29 cellular contexts compared by ENCODE assay signal in genomic region chr13:111302045-111302722, GRCh38. TPM values are rescaled to one million over a fixed set of nuclear protein-coding genes. Genes with fewer than 3 reads are reported as not detected.
A peak's percentile ranks its signal among the peaks of the same experiment; 100 is the strongest.
DNase-seq lines count a peak whose midpoint lies in the region; ATAC-seq and TF ChIP-seq lines count a peak whose summit lies in the region.
"Had no signal": no experiment of that assay in that cellular context is flagged by ENCODE, and none has a peak within 500 bp of the region (broad histone marks: within the 10 kb centered on the region; RNA-seq: fewer than 3 reads in every experiment).

No MANE protein-coding gene starts in this region.

- H3K4ac ChIP-seq in neuronal stem cell (ENCODE audit: low read length), result no peak overlapping the region

- TF ChIP-seq CTCF in CD8-positive, alpha-beta T cell (IDR thresholded peaks at IDR 0.05), result no peak

- CTCF ChIA-PET in CD8-positive, alpha-beta T cell (lab: Charles Lee), result interaction anchor here (1.6 to 2.0 kb wide), 2 partner anchors 9 to 21 kb away, joined by 4 read pairs; no protein-coding TSS in a partner anchor

- no peak overlapping the region for H2AFZ ChIP-seq in neuronal stem cell (ENCODE audit: low read length)
- H2AFZ ChIP-seq: GM23338 had no signal

- no peak overlapping the region for H3K14ac ChIP-seq in neuronal stem cell (ENCODE audit: low read length)

- peak overlapping the region; percentile 45 for H3K27ac Mint-ChIP-seq in CD8-positive, alpha-beta T cell
- H3K27ac Mint-ChIP-seq: activated CD4-positive, alpha-beta memory T cell treated with anti-CD3 and anti-CD28 coated beads for 36 hours; activated naive CD8-positive, alpha-beta T cell; activated T-helper 2 cell treated with anti-CD3 and anti-CD28 coated beads, Interferon-gamma antibody, Interleukin-2, Interleukin-4, amounts not matched to agents 10 μg/mL and 5 μg/mL and 100 μg/mL, durations not matched to agents 14 hours and 24 hours and 36 hours; GM23338; memory B cell; stimulated activated naive CD8-positive, alpha-beta T cell treated with anti-CD3 and anti-CD28 coated beads, Interleukin-15, Interleukin-2, amounts not matched to agents 100 ng/mL and 50 ng/mL, for 24 hours; T-cell had no signal

- H4K91ac ChIP-seq in neuronal stem cell (ENCODE audit: low read depth, low read length, poor library complexity), result no peak overlapping the region

- WGBS in right cardiac atrium, result 85% methylated on average over 21 of the region's 21 CpGs
- WGBS in neuronal stem cell (ENCODE audit: extremely low coverage in 2 of 2, insufficient read length in 2 of 2, insufficient replicate concordance in 1 of 2), 2 donors, result no CpG with 5 or more reads among the region's 21 CpGs

- no peaks in the 10 kb centered on the region for H3K79me1 ChIP-seq in neuronal stem cell (ENCODE audit: low read depth, low read length)

- no peak for DNase-seq in CD8-positive, alpha-beta T cell
- DNase-seq in DMS79 treated with DMSO at 0.1 percent for 48 hours (lab: John Stamatoyannopoulos, UW), result peak; percentile 96
- peak; percentile 70 for DNase-seq in NCI-H774 (lab: John Stamatoyannopoulos, UW)
- peak in 1 of 3 donors; percentile 55 for DNase-seq in right cardiac atrium
- DNase-seq in neuronal stem cell (ENCODE audit: low spot score), result no peak
- no peak for DNase-seq in DMS53 treated with DMSO at 0.1 percent for 48 hours (lab: John Stamatoyannopoulos, UW; ENCODE audit: unreplicated experiment)
- DNase-seq: activated CD4-positive, alpha-beta memory T cell treated with anti-CD3 and anti-CD28 coated beads for 36 hours; DMS 273 treated with DMSO at 0.1 percent for 48 hours; NCI-H446 treated with DMSO at 0.1 percent for 48 hours; occipital lobe; stimulated activated CD4-positive, alpha-beta T cell treated with anti-CD3 and anti-CD28 coated beads, Interleukin-4, amount 100 ng/mL, for 24 hours; T-cell had no signal

- no peak for ATAC-seq in CD8-positive, alpha-beta T cell
- peak; percentile 53 to 74 for ATAC-seq in right cardiac atrium
- no peak for ATAC-seq in HG02840 (IDR thresholded peaks at IDR 0.05; ENCODE audit: low FRiP score, unreplicated experiment)
- ATAC-seq in GM18498 (IDR thresholded peaks at IDR 0.05; ENCODE audit: unreplicated experiment), result no peak
- ATAC-seq: GM23338, K562, T-cell had no signal

- H2AK5ac ChIP-seq in neuronal stem cell (ENCODE audit: low read depth, low read length), result no peak overlapping the region

- H2BK12ac ChIP-seq in neuronal stem cell (ENCODE audit: low read length), result no peak overlapping the region

- no peaks in the 10 kb centered on the region for H3K27me3 ChIP-seq in CD8-positive, alpha-beta T cell (ENCODE audit: insufficient read depth, low read length)
- no peaks in the 10 kb centered on the region for H3K27me3 ChIP-seq in right cardiac atrium (ENCODE audit: control insufficient read depth, insufficient read depth)
- H3K27me3 ChIP-seq in neuronal stem cell (ENCODE audit: control insufficient read depth in 3 of 3, insufficient read depth in 3 of 3, low read depth in 1 of 3, low read length in 3 of 3), result no peaks in the 10 kb centered on the region
- H3K27me3 ChIP-seq: ascending aorta, dorsolateral prefrontal cortex, SJSA1 had no signal

- no peaks in the 10 kb centered on the region for H3K9me3 ChIP-seq in CD8-positive, alpha-beta T cell (ENCODE audit: low read length)
- no peaks in the 10 kb centered on the region for H3K9me3 ChIP-seq in right cardiac atrium (ENCODE audit: control insufficient read depth, low read length)
- H3K9me3 ChIP-seq in neuronal stem cell (replicated peaks in 1 of 2; ENCODE audit: control insufficient read depth in 2 of 2, insufficient read depth in 1 of 2, low read depth in 1 of 2, low read length in 2 of 2), result peaks cover 0 to 3% of the 10 kb centered on the region in 2 donors
- H3K9me3 ChIP-seq: ascending aorta had no signal

- no peak overlapping the region for H3K27ac ChIP-seq in CD8-positive, alpha-beta T cell (ENCODE audit: low read depth, low read length)
- H3K27ac ChIP-seq in right cardiac atrium (ENCODE audit: low read length) (no peak overlapping the region), neuronal stem cell (replicated peaks; ENCODE audit: low read length) (no peak overlapping the region)
- H3K27ac ChIP-seq: ascending aorta, SJSA1 had no signal

- POLR2A ChIA-PET in CD8-positive, alpha-beta T cell (lab: Charles Lee), result no interaction called here

- H2BK120ac ChIP-seq in neuronal stem cell (ENCODE audit: low read depth, low read length), result no peak overlapping the region

- H3K18ac ChIP-seq in neuronal stem cell (ENCODE audit: low read length), result no peak overlapping the region

- no peak overlapping the region for H4K8ac ChIP-seq in neuronal stem cell (ENCODE audit: low read depth, low read length)

- intact Hi-C loops in CD8-positive, alpha-beta T cell (cut with DNase I, micrococcal nuclease), result no loop called here
- intact Hi-C loops in right cardiac atrium (cut with DNase I), result no loop called here

- H3K9ac ChIP-seq in neuronal stem cell (ENCODE audit: low read depth, low read length, poor library complexity), result no peak overlapping the region

- H3K4me1 Mint-ChIP-seq in CD8-positive, alpha-beta T cell (ENCODE audit: low read depth), result no peaks in the 10 kb centered on the region
- H3K4me1 Mint-ChIP-seq: CD14-positive monocyte; central memory CD8-positive, alpha-beta T cell; GM23338 had no signal

- no peak overlapping the region for H3K4me3 ChIP-seq in CD8-positive, alpha-beta T cell (ENCODE audit: low read depth, low read length)
- H3K4me3 ChIP-seq in right cardiac atrium (ENCODE audit: low read length) (no peak overlapping the region), neuronal stem cell (ENCODE audit: low read length in 2 of 2) (no peak overlapping the region)
- H3K4me3 ChIP-seq: ascending aorta, dorsolateral prefrontal cortex, GM23338, K562, SJSA1 had no signal

- H3K4me3 Mint-ChIP-seq in CD8-positive, alpha-beta T cell, result no peak overlapping the region
- H3K4me3 Mint-ChIP-seq: activated CD4-positive, alpha-beta memory T cell treated with anti-CD3 and anti-CD28 coated beads for 36 hours; activated naive CD8-positive, alpha-beta T cell; CD14-positive monocyte; central memory CD8-positive, alpha-beta T cell; GM23338; memory B cell; stimulated activated naive CD8-positive, alpha-beta T cell treated with anti-CD3 and anti-CD28 coated beads, Interleukin-15, Interleukin-2, amounts not matched to agents 100 ng/mL and 50 ng/mL, for 24 hours; T-cell had no signal

- H3K4me2 ChIP-seq in neuronal stem cell (ENCODE audit: insufficient read depth, low read length, poor library complexity, severe bottlenecking), result no peak overlapping the region
- H3K4me2 ChIP-seq: GM23338 had no signal

- no peaks in the 10 kb centered on the region for H3K27me3 Mint-ChIP-seq in CD8-positive, alpha-beta T cell (ENCODE audit: low read depth)
- H3K27me3 Mint-ChIP-seq: activated CD4-positive, alpha-beta memory T cell treated with anti-CD3 and anti-CD28 coated beads for 36 hours; activated naive CD8-positive, alpha-beta T cell; central memory CD8-positive, alpha-beta T cell; memory B cell; stimulated activated naive CD8-positive, alpha-beta T cell treated with anti-CD3 and anti-CD28 coated beads, Interleukin-15, Interleukin-2, amounts not matched to agents 100 ng/mL and 50 ng/mL, for 24 hours; T-cell had no signal

- H3K9me3 Mint-ChIP-seq in CD8-positive, alpha-beta T cell, result no peaks in the 10 kb centered on the region
- H3K9me3 Mint-ChIP-seq: activated CD4-positive, alpha-beta memory T cell treated with anti-CD3 and anti-CD28 coated beads for 36 hours; activated T-helper 2 cell treated with anti-CD3 and anti-CD28 coated beads, Interferon-gamma antibody, Interleukin-2, Interleukin-4, amounts not matched to agents 10 μg/mL and 5 μg/mL and 100 μg/mL, durations not matched to agents 14 hours and 24 hours and 36 hours; central memory CD8-positive, alpha-beta T cell; GM23338; memory B cell; T-cell had no signal

- no peak overlapping the region for H2BK15ac ChIP-seq in neuronal stem cell (ENCODE audit: low read length)

- no peaks in the 10 kb centered on the region for H3K4me1 ChIP-seq in CD8-positive, alpha-beta T cell (ENCODE audit: insufficient read depth, low read length)
- H3K4me1 ChIP-seq in right cardiac atrium (ENCODE audit: control insufficient read depth, insufficient read depth, low read length) (no peaks in the 10 kb centered on the region), neuronal stem cell (ENCODE audit: control insufficient read depth in 2 of 2, insufficient read depth in 1 of 2, low read depth in 1 of 2, low read length in 2 of 2) (no peaks in the 10 kb centered on the region)
- H3K4me1 ChIP-seq: ascending aorta, SJSA1 had no signal

- no peak overlapping the region for H3K23ac ChIP-seq in neuronal stem cell (ENCODE audit: low read depth, low read length, poor library complexity)

- H3K36me3 ChIP-seq in CD8-positive, alpha-beta T cell (ENCODE audit: insufficient read depth, low read length), result peaks cover 21% of the 10 kb centered on the region
- peaks cover 36 to 94% of the 10 kb centered on the region in 2 donors for H3K36me3 ChIP-seq in neuronal stem cell (replicated peaks in 1 of 2; ENCODE audit: control insufficient read depth in 2 of 2, insufficient read depth in 2 of 2, low read length in 2 of 2)

- H3K36me3 Mint-ChIP-seq in CD8-positive, alpha-beta T cell, result peaks cover 94% of the 10 kb centered on the region

- H2BK5ac ChIP-seq in neuronal stem cell (ENCODE audit: low read length), result no peak overlapping the region

RNA-seq across cellular contexts. Expression of gene TEX29, which starts 18.3 kb away (rescaled TPM):
- under 1 TPM in 1 of 2 experiments, not detected in 1; 0.42 TPM for total RNA-seq in CD8-positive, alpha-beta T cell
- total RNA-seq in right cardiac atrium, result under 1 TPM in 1 of 4 donors, not detected in 3; 0.48 TPM
- 0.25 TPM for polyA plus RNA-seq in right cardiac atrium
- 0.17 TPM for polyA plus RNA-seq in neuronal stem cell (2013, experiment 1 of 2)
- polyA plus RNA-seq in neuronal stem cell (2013, experiment 2 of 2), result 0.26 TPM
- total RNA-seq: ascending aorta, endothelial cell of umbilical vein, glomerular endothelial cell, GM23338, HT-29, K562, MCF 10A, occipital lobe had no signal

Comparison
In these comparisons a context has a peak if more than half of its experiments do, and no peak if none do; other contexts are left out.
1. ATAC-seq: peak in right cardiac atrium (2 of 2); none in CD8-positive, alpha-beta T cell (single experiment), HG02840 (single experiment) and GM18498 (single experiment).
2. DNase-seq: peak in DMS79 treated with DMSO at 0.1 percent for 48 hours (single experiment) and NCI-H774 (single experiment); none in CD8-positive, alpha-beta T cell (0 of 7), neuronal stem cell (single experiment) and DMS53 treated with DMSO at 0.1 percent for 48 hours (single experiment).